ENCODE assay signal across 8 cellular contexts in the genomic region with DNA sequence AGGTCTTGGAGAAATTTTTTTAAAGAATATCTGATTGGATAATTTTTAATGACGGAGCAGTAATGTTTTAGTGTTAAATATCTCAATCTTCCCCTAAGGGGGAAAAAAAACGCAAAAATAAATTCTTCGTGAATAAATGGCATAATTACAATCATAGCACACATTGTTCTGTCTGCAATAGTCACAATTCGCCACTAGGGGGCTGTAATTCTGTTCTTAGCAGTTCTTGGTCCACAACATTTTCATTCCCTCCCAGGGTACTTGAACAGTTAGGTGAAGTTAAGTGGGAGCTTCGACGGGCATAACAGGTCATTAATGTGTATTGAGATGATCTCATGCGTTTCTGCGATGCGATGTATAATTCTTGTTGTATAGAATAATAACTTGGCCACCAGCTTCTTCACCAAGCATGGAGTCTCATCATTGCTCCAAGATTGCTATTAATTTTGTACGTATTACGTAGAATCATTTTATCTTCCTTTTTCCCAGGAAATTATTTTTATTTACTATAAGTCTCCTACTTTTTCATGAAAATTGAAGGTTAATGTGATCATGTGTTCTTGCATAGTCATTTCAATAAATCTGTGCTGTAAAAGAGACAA. TPM values are rescaled to one million over a fixed set of nuclear protein-coding genes. Genes with fewer than 3 reads are reported as not detected.
DNase-seq lines count a peak whose midpoint lies in the region; ATAC-seq and TF ChIP-seq lines count a peak whose summit lies in the region.

No MANE protein-coding gene starts in this region.

- H3K36me3 Mint-ChIP-seq in activated naive CD8-positive, alpha-beta T cell treated with anti-CD3 and anti-CD28 coated beads, Interleukin-2, amount 50 U/mL, for 24 hours (ENCODE audit: low read depth), result no peaks in the 10 kb centered on the region
- H3K36me3 Mint-ChIP-seq in activated naive CD8-positive, alpha-beta T cell treated with anti-CD3 and anti-CD28 coated beads for 36 hours, result no peaks in the 10 kb centered on the region

- H3K4me2 ChIP-seq in hepatocyte, result no peak overlapping the region

- H3K79me2 ChIP-seq in hepatocyte, result no peaks in the 10 kb centered on the region

- H3K9me3 Mint-ChIP-seq in activated naive CD8-positive, alpha-beta T cell treated with anti-CD3 and anti-CD28 coated beads, Interleukin-2, amount 50 U/mL, for 24 hours, result no peaks in the 10 kb centered on the region
- H3K9me3 Mint-ChIP-seq in activated naive CD8-positive, alpha-beta T cell treated with anti-CD3 and anti-CD28 coated beads for 36 hours, result no peaks in the 10 kb centered on the region

- no peak overlapping the region for H3K27ac ChIP-seq in hepatocyte

- H3K27ac Mint-ChIP-seq in activated naive CD8-positive, alpha-beta T cell treated with anti-CD3 and anti-CD28 coated beads, Interleukin-2, amount 50 U/mL, for 24 hours, result no peak overlapping the region
- H3K27ac Mint-ChIP-seq in activated naive CD8-positive, alpha-beta T cell treated with anti-CD3 and anti-CD28 coated beads for 36 hours, result no peak overlapping the region

- no peaks in the 10 kb centered on the region for H3K36me3 ChIP-seq in hepatocyte (replicated peaks; ENCODE audit: insufficient read depth, low read depth)

- H3K4me1 Mint-ChIP-seq in activated naive CD8-positive, alpha-beta T cell treated with anti-CD3 and anti-CD28 coated beads, Interleukin-2, amount 50 U/mL, for 24 hours, result no peaks in the 10 kb centered on the region
- no peaks in the 10 kb centered on the region for H3K4me1 Mint-ChIP-seq in activated naive CD8-positive, alpha-beta T cell treated with anti-CD3 and anti-CD28 coated beads for 36 hours

- H4K20me1 ChIP-seq in hepatocyte (ENCODE audit: insufficient read depth, poor library complexity, severe bottlenecking), result no peaks in the 10 kb centered on the region

- peak; percentile 88 for TF ChIP-seq CTCF in hepatocyte (IDR thresholded peaks at IDR 0.05; ENCODE audit: poor library complexity)

- H3K27me3 Mint-ChIP-seq in activated naive CD8-positive, alpha-beta T cell treated with anti-CD3 and anti-CD28 coated beads, Interleukin-2, amount 50 U/mL, for 24 hours, result no peaks in the 10 kb centered on the region
- H3K27me3 Mint-ChIP-seq in activated naive CD8-positive, alpha-beta T cell treated with anti-CD3 and anti-CD28 coated beads for 36 hours, result no peaks in the 10 kb centered on the region

- no peaks in the 10 kb centered on the region for H3K9me2 ChIP-seq in hepatocyte (replicated peaks; ENCODE audit: insufficient read depth)

- no peak overlapping the region for H2AFZ ChIP-seq in hepatocyte

- ATAC-seq in activated naive CD8-positive, alpha-beta T cell treated with anti-CD3 and anti-CD28 coated beads, Interleukin-2, amount 50 U/mL, for 24 hours, result no peak
- peak; percentile 73 for ATAC-seq in GM21528 (IDR thresholded peaks at IDR 0.05; ENCODE audit: low FRiP score, unreplicated experiment)

- WGBS in hepatocyte (ENCODE audit: low lambda C conversion rate, missing lambda C conversion rate), result 73% methylated on average over 11 of the region's 11 CpGs

- no peak overlapping the region for H3K4me3 ChIP-seq in hepatocyte

- H3K9me3 ChIP-seq in hepatocyte (ENCODE audit: low read depth), result no peaks in the 10 kb centered on the region

- DNase-seq in activated naive CD8-positive, alpha-beta T cell treated with anti-CD3 and anti-CD28 coated beads, Interleukin-2, amount 50 U/mL, for 24 hours, result peak; percentile 3
- DNase-seq in activated naive CD8-positive, alpha-beta T cell treated with anti-CD3 and anti-CD28 coated beads for 36 hours, result no peak
- DNase-seq in M059J (ENCODE audit: low read depth) (peak; percentile 54), hepatocyte (ENCODE audit: low spot score) (peak; percentile 77), superior temporal gyrus (ENCODE audit: extremely low spot score) (peak; percentile 35), T1000 (lab: John Stamatoyannopoulos, UW) (no peak)
- peak; percentile 1 to 8 for DNase-seq in activated CD4-positive, alpha-beta T cell treated with anti-CD3 and anti-CD28 coated beads, Interleukin-2, amount 50 U/mL, for 48 hours

- no peaks in the 10 kb centered on the region for H3K27me3 ChIP-seq in hepatocyte

- no peak overlapping the region for H3K4me3 Mint-ChIP-seq in activated naive CD8-positive, alpha-beta T cell treated with anti-CD3 and anti-CD28 coated beads, Interleukin-2, amount 50 U/mL, for 24 hours
- no peak overlapping the region for H3K4me3 Mint-ChIP-seq in activated naive CD8-positive, alpha-beta T cell treated with anti-CD3 and anti-CD28 coated beads for 36 hours

- H3K4me1 ChIP-seq in hepatocyte (ENCODE audit: insufficient read depth), result no peaks in the 10 kb centered on the region

RNA-seq across cellular contexts. Expression of gene HTR2C, which starts 27.2 kb away (rescaled TPM):
- total RNA-seq in activated naive CD8-positive, alpha-beta T cell treated with anti-CD3 and anti-CD28 coated beads for 36 hours, result not detected
- total RNA-seq in M059J (2014; rRNA removed; shearing (Covaris generic)), result 0.76 and 0.84 TPM in 2 replicates
- 0.04 and 0.27 TPM in 2 replicates for total RNA-seq in hepatocyte
- polyA plus RNA-seq in hepatocyte, result not detected in 2 replicates

Comparison
In these comparisons a context has a peak if more than half of its experiments do, and no peak if none do; other contexts are left out.
1. DNase-seq: peak in activated naive CD8-positive, alpha-beta T cell treated with anti-CD3 and anti-CD28 coated beads, Interleukin-2, amount 50 U/mL, for 24 hours (single experiment), M059J (single experiment), activated CD4-positive, alpha-beta T cell treated with anti-CD3 and anti-CD28 coated beads, Interleukin-2, amount 50 U/mL, for 48 hours (2 of 2), hepatocyte (single experiment) and superior temporal gyrus (single experiment); none in activated naive CD8-positive, alpha-beta T cell treated with anti-CD3 and anti-CD28 coated beads for 36 hours (single experiment) and T1000 (single experiment).